ENCODE assay signal across 22 cellular contexts in the genomic region with DNA sequence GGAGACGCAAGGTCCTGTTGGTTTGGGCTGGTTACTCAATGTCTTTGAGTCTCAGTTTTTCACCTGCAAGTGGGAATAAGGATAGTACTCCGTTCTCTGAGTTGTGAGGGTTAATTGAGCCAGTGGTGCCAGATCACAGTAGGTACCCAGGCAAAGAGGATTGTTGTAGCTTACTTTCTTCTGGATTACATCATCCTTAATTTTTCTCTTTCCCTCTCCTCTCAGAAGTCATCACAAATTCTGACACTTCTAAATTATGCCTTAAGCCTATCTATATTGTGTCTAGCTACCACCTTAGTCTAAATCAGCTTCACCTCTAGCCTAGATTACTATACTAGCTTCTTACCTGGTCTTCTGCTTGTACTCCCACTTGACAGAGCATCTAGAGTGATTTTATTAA.
DNase-seq lines count a peak whose midpoint lies in the region; ATAC-seq and TF ChIP-seq lines count a peak whose summit lies in the region.
"Had no signal": no experiment of that assay in that cellular context is flagged by ENCODE, and none has a peak within 500 bp of the region (broad histone marks: within the 10 kb centered on the region; RNA-seq: fewer than 3 reads in every experiment).

No MANE protein-coding gene starts in this region.

- no peak overlapping the region for H3K4me2 ChIP-seq in GM23338
- H3K4me2 ChIP-seq: KMS-11 had no signal

- H3K9me3 Mint-ChIP-seq in GM23338 = peaks cover 4% of the 10 kb centered on the region; the same call in 2 of the 3 replicates
- no peaks in the 10 kb centered on the region for H3K9me3 Mint-ChIP-seq in chondrocyte (ENCODE audit: low read depth)
- H3K9me3 Mint-ChIP-seq in activated CD8-positive, alpha-beta T cell treated with anti-CD3 and anti-CD28 coated beads, Interleukin-2, amount 10 ng/mL, durations not matched to agents 7 days and 5 days (ENCODE audit: insufficient read depth) = no peaks in the 10 kb centered on the region
- H3K9me3 Mint-ChIP-seq: CD4-positive, alpha-beta memory T cell had no signal

- no peak for DNase-seq in heart left ventricle
- DNase-seq in cardiac septum (ENCODE audit: low spot score) = no peak
- DNase-seq in GM23338 (ENCODE audit: low spot score) = no peak
- no peak for DNase-seq in chondrocyte (ENCODE audit: low spot score)
- DNase-seq in gastrocnemius medialis = no peak
- no peak for DNase-seq in activated CD8-positive, alpha-beta T cell treated with anti-CD3 and anti-CD28 coated beads, Interleukin-2, amount 10 ng/mL, durations not matched to agents 7 days and 5 days
- DNase-seq in midbrain (lab: John Stamatoyannopoulos, UW) = no peak
- DNase-seq: 8988T; CD4-positive, alpha-beta memory T cell; DMS53; EL; NCI-H1417; NCI-H187; NCI-H2107; NCI-H510A; NCI-H748 treated with DMSO at 0.1 percent for 48 hours had no signal

- intact Hi-C loops in heart left ventricle (cut with DNase I) (loop anchor here in 5 of 10 donors (5.0 to 10.0 kb wide), 7 partner anchors 111 to 229 kb away; a partner anchor contains a TSS), cardiac septum (cut with DNase I) (loop anchor here (2.0 to 5.0 kb wide), 4 partner anchors 119 to 225 kb away; a partner anchor contains a TSS), gastrocnemius medialis (cut with DNase I; ENCODE audit: low total_unique reads) (loop anchor here (5.0 to 10.0 kb wide), 4 partner anchors 39 to 309 kb away; no protein-coding TSS in a partner anchor)

- H3K27ac ChIP-seq in heart left ventricle (peak overlapping the region; percentile 42 to 90 (median 80)), GM23338 (ENCODE audit: low read depth) (peak overlapping the region; percentile 46; the same call in 1 of the 2 replicates), gastrocnemius medialis (peak overlapping the region; percentile 65 to 84 (median 66))
- H3K27ac ChIP-seq: KMS-11, RWPE1, SJSA1 had no signal

- H3K36me3 ChIP-seq in heart left ventricle (no peaks in the 10 kb centered on the region), GM23338 (ENCODE audit: insufficient read depth) (no peaks in the 10 kb centered on the region), gastrocnemius medialis (no peaks in the 10 kb centered on the region)
- H3K36me3 ChIP-seq: SJSA1 had no signal

- CTCF ChIA-PET in activated CD8-positive, alpha-beta T cell treated with anti-CD3 and anti-CD28 coated beads, Interleukin-2, amount 10 ng/mL, durations not matched to agents 7 days and 5 days (lab: Charles Lee) = no interaction called here

- H2AFZ ChIP-seq in GM23338 = no peak overlapping the region

- peaks cover 0 to 62% (median 24%) of the 10 kb centered on the region in 12 donors for H3K4me1 ChIP-seq in heart left ventricle
- H3K4me1 ChIP-seq in GM23338 (ENCODE audit: insufficient read depth) = peaks cover 47% of the 10 kb centered on the region
- peaks cover 24 to 26% of the 10 kb centered on the region in 2 donors for H3K4me1 ChIP-seq in gastrocnemius medialis

- H3K9me3 ChIP-seq in heart left ventricle (no peaks in the 10 kb centered on the region), gastrocnemius medialis (no peaks in the 10 kb centered on the region)
- H3K9me3 ChIP-seq: SJSA1 had no signal

- H3K9me2 ChIP-seq in GM23338 (ENCODE audit: insufficient read depth) = no peaks in the 10 kb centered on the region

- 56 to 72% (median 63%) methylated on average over 2 of the region's 2 CpGs for WGBS in heart left ventricle, 4 donors

- H3K79me2 ChIP-seq in GM23338 (replicated peaks; ENCODE audit: insufficient read depth) = peaks cover 87% of the 10 kb centered on the region

- H3K4me3 Mint-ChIP-seq in GM23338 = no peak overlapping the region
- no peak overlapping the region for H3K4me3 Mint-ChIP-seq in chondrocyte (ENCODE audit: unreplicated experiment)
- H3K4me3 Mint-ChIP-seq in activated CD8-positive, alpha-beta T cell treated with anti-CD3 and anti-CD28 coated beads, Interleukin-2, amount 10 ng/mL, durations not matched to agents 7 days and 5 days = no peak overlapping the region
- H3K4me3 Mint-ChIP-seq: B cell; CD4-positive, alpha-beta memory T cell had no signal

- POLR2A ChIA-PET in activated CD8-positive, alpha-beta T cell treated with anti-CD3 and anti-CD28 coated beads, Interleukin-2, amount 10 ng/mL, durations not matched to agents 7 days and 5 days (lab: Charles Lee) = no interaction called here

- TF ChIP-seq CTCF in heart left ventricle (IDR thresholded peaks at IDR 0.05) (no peak), GM23338 (conservative IDR thresholded peaks at IDR 0.05; ENCODE audit: low read depth in 2 of 2) (no peak), chondrocyte (IDR thresholded peaks at IDR 0.05) (no peak), gastrocnemius medialis (IDR thresholded peaks at IDR 0.05 in 4 of 5, conservative IDR thresholded peaks at IDR 0.05 in 1 of 5) (no peak)

- H3K27me3 Mint-ChIP-seq in GM23338 (ENCODE audit: insufficient read depth, low read depth, poor library complexity) (peaks cover 4% of the 10 kb centered on the region), chondrocyte (ENCODE audit: low read depth) (no peaks in the 10 kb centered on the region)
- peaks cover 3% of the 10 kb centered on the region for H3K27me3 Mint-ChIP-seq in activated CD8-positive, alpha-beta T cell treated with anti-CD3 and anti-CD28 coated beads, Interleukin-2, amount 10 ng/mL, durations not matched to agents 7 days and 5 days (ENCODE audit: low read depth)

- ATAC-seq in heart left ventricle = no peak
- no peak for ATAC-seq in GM23338
- ATAC-seq in gastrocnemius medialis = peak in 1 of 2 donors; percentile 38
- no peak for ATAC-seq in activated CD8-positive, alpha-beta T cell treated with anti-CD3 and anti-CD28 coated beads, Interleukin-2, amount 10 ng/mL, durations not matched to agents 7 days and 5 days
- ATAC-seq in GM21529 (IDR thresholded peaks at IDR 0.05; ENCODE audit: unreplicated experiment) = no peak
- ATAC-seq: GM12878 had no signal

- no peaks in the 10 kb centered on the region for H3K27me3 ChIP-seq in heart left ventricle
- H3K27me3 ChIP-seq in GM23338 (ENCODE audit: insufficient read depth) = no peaks in the 10 kb centered on the region
- H3K27me3 ChIP-seq in gastrocnemius medialis = no peaks in the 10 kb centered on the region
- H3K27me3 ChIP-seq: SJSA1 had no signal

- peaks cover 58% of the 10 kb centered on the region for H3K4me1 Mint-ChIP-seq in GM23338
- peaks cover 65% of the 10 kb centered on the region for H3K4me1 Mint-ChIP-seq in chondrocyte (ENCODE audit: low read depth)
- H3K4me1 Mint-ChIP-seq in activated CD8-positive, alpha-beta T cell treated with anti-CD3 and anti-CD28 coated beads, Interleukin-2, amount 10 ng/mL, durations not matched to agents 7 days and 5 days (ENCODE audit: low read depth) = no peaks in the 10 kb centered on the region
- H3K4me1 Mint-ChIP-seq: B cell; CD4-positive, alpha-beta memory T cell had no signal

- no peaks in the 10 kb centered on the region for H3F3A ChIP-seq in GM23338 (replicated peaks; ENCODE audit: low read depth)

- H3K4me3 ChIP-seq in heart left ventricle (no peak overlapping the region), GM23338 (no peak overlapping the region), gastrocnemius medialis (no peak overlapping the region)
- H3K4me3 ChIP-seq: GM12878, SJSA1 had no signal

- TF ChIP-seq POLR2A in heart left ventricle (IDR thresholded peaks at IDR 0.05) (no peak), gastrocnemius medialis (IDR thresholded peaks at IDR 0.05) (no peak)

- in situ Hi-C loops in gastrocnemius medialis (cut with MboI; ENCODE audit: low sequenced_read_pairs in 4 of 4) = no loop called here

- peaks cover 14% of the 10 kb centered on the region for H4K20me1 ChIP-seq in GM23338 (replicated peaks; ENCODE audit: insufficient read depth)

- H3K36me3 Mint-ChIP-seq in GM23338 (ENCODE audit: low read depth) = peaks cover 4% of the 10 kb centered on the region; the same call in 2 of the 3 replicates
- no peaks in the 10 kb centered on the region for H3K36me3 Mint-ChIP-seq in chondrocyte (ENCODE audit: low read depth)
- no peaks in the 10 kb centered on the region for H3K36me3 Mint-ChIP-seq in activated CD8-positive, alpha-beta T cell treated with anti-CD3 and anti-CD28 coated beads, Interleukin-2, amount 10 ng/mL, durations not matched to agents 7 days and 5 days (ENCODE audit: low read depth)
- H3K36me3 Mint-ChIP-seq: CD4-positive, alpha-beta memory T cell had no signal

- H3K27ac Mint-ChIP-seq in GM23338 = no peak overlapping the region; the same call in 1 of the 2 replicates
- H3K27ac Mint-ChIP-seq in chondrocyte (ENCODE audit: unreplicated experiment) = peak overlapping the region; percentile 95
- no peak overlapping the region for H3K27ac Mint-ChIP-seq in activated CD8-positive, alpha-beta T cell treated with anti-CD3 and anti-CD28 coated beads, Interleukin-2, amount 10 ng/mL, durations not matched to agents 7 days and 5 days
- H3K27ac Mint-ChIP-seq: B cell; CD4-positive, alpha-beta memory T cell had no signal

TF ChIP-seq in GM23338, 12 proteins besides CTCF, POLR2A, EP300 and RAD21 (continues in another document):
- TF ChIP-seq EZH2 (IDR thresholded peaks at IDR 0.05; ENCODE audit: low read depth, unreplicated experiment) (no peak), STAT1 (IDR thresholded peaks at IDR 0.05; ENCODE audit: unreplicated experiment) (no peak), CREB1 (CRISPR knock-in tag; IDR thresholded peaks at IDR 0.05; ENCODE audit: low read depth) (no peak), ZNF331 (CRISPR knock-in tag; IDR thresholded peaks at IDR 0.05; ENCODE audit: low read depth) (no peak), JUNB (IDR thresholded peaks at IDR 0.05; ENCODE audit: unreplicated experiment) (no peak)
- TF ChIP-seq, protein P1, sequence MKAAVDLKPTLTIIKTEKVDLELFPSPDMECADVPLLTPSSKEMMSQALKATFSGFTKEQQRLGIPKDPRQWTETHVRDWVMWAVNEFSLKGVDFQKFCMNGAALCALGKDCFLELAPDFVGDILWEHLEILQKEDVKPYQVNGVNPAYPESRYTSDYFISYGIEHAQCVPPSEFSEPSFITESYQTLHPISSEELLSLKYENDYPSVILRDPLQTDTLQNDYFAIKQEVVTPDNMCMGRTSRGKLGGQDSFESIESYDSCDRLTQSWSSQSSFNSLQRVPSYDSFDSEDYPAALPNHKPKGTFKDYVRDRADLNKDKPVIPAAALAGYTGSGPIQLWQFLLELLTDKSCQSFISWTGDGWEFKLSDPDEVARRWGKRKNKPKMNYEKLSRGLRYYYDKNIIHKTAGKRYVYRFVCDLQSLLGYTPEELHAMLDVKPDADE (IDR thresholded peaks at IDR 0.05) = no peak
